In the genomic region with DNA sequence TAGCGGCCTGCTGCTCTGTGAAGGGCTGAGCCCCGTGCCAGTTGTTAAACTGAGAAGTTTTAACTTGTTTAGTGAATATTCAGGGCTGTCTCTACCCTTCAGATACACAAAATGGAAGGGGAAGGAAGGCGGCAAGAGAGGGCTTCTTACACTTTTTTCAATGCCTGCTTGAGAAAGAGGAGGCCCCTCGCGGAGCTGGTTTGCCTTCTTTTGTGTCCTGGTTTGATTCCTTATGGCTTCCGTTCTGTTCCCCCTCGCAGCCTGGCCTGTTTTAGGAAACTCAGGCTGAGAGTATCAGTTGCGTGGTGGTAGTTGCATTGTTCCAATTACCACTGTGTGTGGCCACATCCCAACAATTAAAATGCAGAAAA, we compare ENCODE assay signal across 8 cellular contexts. TPM values are rescaled to one million over a fixed set of nuclear protein-coding genes. Genes with fewer than 3 reads are reported as not detected.
A peak's percentile ranks its signal among the peaks of the same experiment; 100 is the strongest.
DNase-seq lines count a peak whose midpoint lies in the region; ATAC-seq and TF ChIP-seq lines count a peak whose summit lies in the region.

No MANE protein-coding gene starts in this region.

- H3K9me2 ChIP-seq in PC-9 (ENCODE audit: insufficient read depth), result no peaks in the 10 kb centered on the region

- H3K27ac ChIP-seq in PC-9, result no peak overlapping the region

- BruUV-seq in PC-9 (replicated peaks; lab: Mats Ljungman, UMichigan), result TSS peak; percentile 53

- no peak for TF ChIP-seq CTCF in PC-9 (conservative IDR thresholded peaks at IDR 0.05)
- TF ChIP-seq CTCF in epithelial cell of proximal tubule (conservative IDR thresholded peaks at IDR 0.05; ENCODE audit: low read depth, low read length), result no peak

- CTCF ChIA-PET in PC-9 (lab: Charles Lee), result interaction anchor here (0.7 to 1.3 kb wide), 3 partner anchors 13 to 68 kb away, joined by 3 to 7 read pairs (median 6); no protein-coding TSS in a partner anchor

- POLR2A ChIA-PET in PC-9 (lab: Charles Lee; ENCODE audit: unreplicated experiment), result no interaction called here

- peak overlapping the region; percentile 60 for H3K4me3 ChIP-seq in PC-9
- peak overlapping the region; percentile 88 for H3K4me3 ChIP-seq in epithelial cell of proximal tubule (ENCODE audit: low read depth, low read length)
- H3K4me3 ChIP-seq in neuron (ENCODE audit: low read length), result peak overlapping the region; percentile 97

- H3K4me1 ChIP-seq in PC-9 (replicated peaks; ENCODE audit: insufficient read depth) (peaks cover 9% of the 10 kb centered on the region), neuron (ENCODE audit: insufficient read depth, low read length) (peaks cover 18% of the 10 kb centered on the region)

- H3F3A ChIP-seq in PC-9 (ENCODE audit: insufficient read depth, low read depth), result 0 out of 2 replicates have a peak, but pooled peaks cover 2% of the 10 kb centered on the region

- peaks cover 43% of the 10 kb centered on the region for H3K79me2 ChIP-seq in PC-9 (ENCODE audit: low read depth)

- H2AFZ ChIP-seq in PC-9 (no peak overlapping the region), neuron (ENCODE audit: low read depth, low read length) (no peak overlapping the region)

- ATAC-seq in GM18858 (IDR thresholded peaks at IDR 0.05; ENCODE audit: unreplicated experiment), result no peak
- no peak for ATAC-seq in GM21737 (IDR thresholded peaks at IDR 0.05; ENCODE audit: unreplicated experiment)
- no peak for ATAC-seq in HG02970 (IDR thresholded peaks at IDR 0.05; ENCODE audit: low FRiP score, unreplicated experiment)

- intact Hi-C loops in PC-9 (cut with micrococcal nuclease; ENCODE audit: unreplicated experiment), result no loop called here

- H3K36me3 ChIP-seq in PC-9 (ENCODE audit: low read depth) (peaks cover 19% of the 10 kb centered on the region), neuron (ENCODE audit: insufficient read depth, low read length) (peaks cover 34% of the 10 kb centered on the region)

- in situ Hi-C loops in G401 (cut with HindIII; ENCODE audit: low sequenced_read_pairs), result no loop called here

- peak overlapping the region; percentile 78 for H3K4me2 ChIP-seq in PC-9

- peaks cover 7% of the 10 kb centered on the region for H4K20me1 ChIP-seq in PC-9 (ENCODE audit: insufficient read depth)

- H3K27me3 ChIP-seq in PC-9 (ENCODE audit: insufficient read depth, low read depth), result no peaks in the 10 kb centered on the region
- H3K27me3 ChIP-seq in neuron (ENCODE audit: insufficient read depth, low read length), result no peaks in the 10 kb centered on the region

- DNase-seq in G401 (ENCODE audit: low spot score) (peak; percentile 43), PC-9 (peak in 1 of 2 experiments; percentile 33), epithelial cell of proximal tubule (ENCODE audit: low read depth) (no peak), EL (no peak)

- H3K9me3 ChIP-seq in PC-9 (ENCODE audit: insufficient read depth, low read depth), result no peaks in the 10 kb centered on the region
- H3K9me3 ChIP-seq in neuron (ENCODE audit: low read length), result no peaks in the 10 kb centered on the region

RNA-seq across cellular contexts. Expression of gene FAM53C, which starts 1.0 kb away (rescaled TPM):
- 57.3 and 76.4 TPM in 2 replicates for total RNA-seq in G401 (2014; rRNA removed; shearing (Covaris generic))
- total RNA-seq in PC-9 (2021), result 46.6 and 65.1 TPM in 2 replicates
- 13.7 and 34.7 TPM in 2 replicates for total RNA-seq in epithelial cell of proximal tubule

RNA-seq across cellular contexts. Expression of gene CDC25C, which starts 7.5 kb away (rescaled TPM):
- total RNA-seq in G401 (2014; rRNA removed; shearing (Covaris generic)), result 39.8 and 57.5 TPM in 2 replicates
- 36.2 and 39.5 TPM in 2 replicates for total RNA-seq in PC-9 (2021)
- 14.2 and 17.6 TPM in 2 replicates for total RNA-seq in epithelial cell of proximal tubule

RNA-seq across cellular contexts. Expression of gene KDM3B, which starts 13.4 kb away (rescaled TPM):
- 56.3 and 72.0 TPM in 2 replicates for total RNA-seq in G401 (2014; rRNA removed; shearing (Covaris generic))
- total RNA-seq in PC-9 (2021), result 75.0 and 76.7 TPM in 2 replicates
- total RNA-seq in epithelial cell of proximal tubule, result 27.6 and 40.2 TPM in 2 replicates
